In genomic region chr3:71078723-71079525, GRCh38 we compare ENCODE assay signal across 20 cellular contexts.
DNase-seq lines count a peak whose midpoint lies in the region; ATAC-seq, FAIRE-seq and TF ChIP-seq lines count a peak whose summit lies in the region.
"Had no signal": no experiment of that assay in that cellular context is flagged by ENCODE, and none has a peak within 500 bp of the region (broad histone marks: within the 10 kb centered on the region; RNA-seq: fewer than 3 reads in every experiment).

No MANE protein-coding gene starts in this region.

- peaks cover 0 to 7% of the 10 kb centered on the region in 2 donors for H3K9me3 Mint-ChIP-seq in stimulated activated naive CD8-positive, alpha-beta T cell treated with anti-CD3 and anti-CD28 coated beads, Interleukin-15, amount 100 ng/mL, for 72 hours
- H3K9me3 Mint-ChIP-seq: T-helper 1 cell treated with Interleukin-12 subunit alpha and Interleukin-12 subunit beta and Interleukin-4 antibody, amounts not matched to agents 30 μg/mL and 1 μg/mL, for 36 hours had no signal

- no peak overlapping the region for H3K4me2 ChIP-seq in HepG2 (ENCODE audit: low read depth, low read length)

- H3K9ac ChIP-seq in HepG2 (ENCODE audit: insufficient read depth, low read depth, low read length) = no peak overlapping the region

- FAIRE-seq in HepG2 (lab: Jason Lieb, UNC) (no peak), D721Med (lab: Jason Lieb, UNC) (no peak)
- FAIRE-seq: endometrium, HTR-8/SVneo, urothelium cell line had no signal

- in situ Hi-C loops in HepG2 (cut with HindIII; ENCODE audit: extremely low pct_ligation_motif_present, low pct_unique_long_range_greater_than_20kb) = no loop called here

- peak overlapping the region; percentile 45 to 79 for H3K27ac Mint-ChIP-seq in stimulated activated naive CD8-positive, alpha-beta T cell treated with anti-CD3 and anti-CD28 coated beads, Interleukin-15, amount 100 ng/mL, for 72 hours
- H3K27ac Mint-ChIP-seq: T-helper 1 cell treated with Interleukin-12 subunit alpha and Interleukin-12 subunit beta and Interleukin-4 antibody, amounts not matched to agents 30 μg/mL and 1 μg/mL, for 36 hours had no signal

- CTCF ChIA-PET in HepG2 (lab: Yijun Ruan, JAX; ENCODE audit: low intra/inter-chr PET ratio, low total read pairs) = no interaction called here

- peak overlapping the region; percentile 57 to 72 for H3K4me3 Mint-ChIP-seq in stimulated activated naive CD8-positive, alpha-beta T cell treated with anti-CD3 and anti-CD28 coated beads, Interleukin-15, amount 100 ng/mL, for 72 hours
- H3K4me3 Mint-ChIP-seq: activated CD4-positive, alpha-beta T cell treated with anti-CD3 and anti-CD28 coated beads, Interleukin-2, amount 10 ng/mL, durations not matched to agents 7 days and 5 days; T-helper 1 cell treated with Interleukin-12 subunit alpha and Interleukin-12 subunit beta and Interleukin-4 antibody, amounts not matched to agents 30 μg/mL and 1 μg/mL, for 36 hours had no signal

- H3K4me3 ChIP-seq in HepG2 (replicated peaks in 1 of 3; ENCODE audit: insufficient read depth in 1 of 3, low read depth in 2 of 3, low read length in 3 of 3) (no peak overlapping the region), right lobe of liver (no peak overlapping the region), gastroesophageal sphincter (no peak overlapping the region)
- H3K4me3 ChIP-seq: cardiac muscle cell, lung had no signal

- H3K36me3 ChIP-seq in HepG2 (replicated peaks in 1 of 2; ENCODE audit: control insufficient read depth in 1 of 2, insufficient read depth in 2 of 2, low read length in 2 of 2) (0 out of 5 replicates have a peak, but pooled peaks cover 0 to 2% of the 10 kb centered on the region in 2 experiments), right lobe of liver (no peaks in the 10 kb centered on the region), gastroesophageal sphincter (no peaks in the 10 kb centered on the region)
- H3K36me3 ChIP-seq: cardiac muscle cell, neutrophil had no signal

- no peak for TF ChIP-seq CTCF in HepG2 (CRISPR knock-in tag; IDR thresholded peaks at IDR 0.05)
- TF ChIP-seq CTCF in right lobe of liver (IDR thresholded peaks at IDR 0.05) = no peak
- TF ChIP-seq CTCF in VCaP (conservative IDR thresholded peaks at IDR 0.05) = no peak
- TF ChIP-seq CTCF in gastroesophageal sphincter (IDR thresholded peaks at IDR 0.05) = no peak
- no peak for TF ChIP-seq CTCF in D721Med (IDR thresholded peaks at IDR 0.05; ENCODE audit: insufficient read depth, missing control alignments)

- no peak for TF ChIP-seq RAD21 in HepG2 (CRISPR knock-in tag; IDR thresholded peaks at IDR 0.05)

- TF ChIP-seq EP300 in HepG2 (IDR thresholded peaks at IDR 0.05; ENCODE audit: low read depth in 2 of 2, low read length in 2 of 2) = no peak
- no peak for TF ChIP-seq EP300 in HepG2 (CRISPR knock-in tag; IDR thresholded peaks at IDR 0.05; ENCODE audit: borderline replicate concordance)
- TF ChIP-seq EP300 in gastroesophageal sphincter (IDR thresholded peaks at IDR 0.05) = no peak

- TF ChIP-seq POLR2A in HepG2 (IDR thresholded peaks at IDR 0.05; ENCODE audit: insufficient read depth in 1 of 2, low read depth in 2 of 2, low read length in 2 of 2) (no peak), right lobe of liver (IDR thresholded peaks at IDR 0.05) (no peak), gastroesophageal sphincter (IDR thresholded peaks at IDR 0.05) (no peak)

- ATAC-seq in HepG2 (no peak), right lobe of liver (no peak), gastroesophageal sphincter (no peak), HG03342 (IDR thresholded peaks at IDR 0.05; ENCODE audit: unreplicated experiment) (no peak)
- ATAC-seq in stimulated activated naive CD8-positive, alpha-beta T cell treated with anti-CD3 and anti-CD28 coated beads, Interleukin-15, amount 100 ng/mL, for 72 hours = no peak
- ATAC-seq: foreskin keratinocyte had no signal

- H4K20me1 ChIP-seq in HepG2 (ENCODE audit: insufficient read depth, low read length) = no peaks in the 10 kb centered on the region

- DNase-seq in HepG2 (ENCODE audit: low spot score) (no peak), right lobe of liver (no peak), D721Med (ENCODE audit: insufficient read length, low spot score) (no peak), activated gamma-delta T cell (lab: John Stamatoyannopoulos, UW) (no peak)
- DNase-seq in stimulated activated naive CD8-positive, alpha-beta T cell treated with anti-CD3 and anti-CD28 coated beads, Interleukin-15, amount 100 ng/mL, for 72 hours = no peak
- DNase-seq: activated CD4-positive, alpha-beta T cell treated with anti-CD3 and anti-CD28 coated beads, Interleukin-2, amount 10 ng/mL, durations not matched to agents 7 days and 5 days; foreskin keratinocyte; MV-4-11; stimulated activated naive CD4-positive, alpha-beta T cell treated with Interleukin-2 at 50 U/mL for 16 hours had no signal

- intact Hi-C loops in HepG2 (cut with micrococcal nuclease; ENCODE audit: unreplicated experiment) (no loop called here), right lobe of liver (cut with DNase I) (no loop called here)

- H2AFZ ChIP-seq in HepG2 (ENCODE audit: low read length) = no peak overlapping the region

- no peaks in the 10 kb centered on the region for H3K27me3 Mint-ChIP-seq in stimulated activated naive CD8-positive, alpha-beta T cell treated with anti-CD3 and anti-CD28 coated beads, Interleukin-15, amount 100 ng/mL, for 72 hours
- H3K27me3 Mint-ChIP-seq: activated CD4-positive, alpha-beta T cell treated with anti-CD3 and anti-CD28 coated beads, Interleukin-2, amount 10 ng/mL, durations not matched to agents 7 days and 5 days had no signal

- peaks cover 32% of the 10 kb centered on the region for H3K4me1 ChIP-seq in HepG2 (ENCODE audit: insufficient read depth, low read length)
- H3K4me1 ChIP-seq in right lobe of liver = peaks cover 0 to 14% (median 5%) of the 10 kb centered on the region in 4 donors
- H3K4me1 ChIP-seq in gastroesophageal sphincter = peaks cover 5 to 79% (median 19%) of the 10 kb centered on the region in 3 donors

- H3K9me3 ChIP-seq in HepG2 (ENCODE audit: low read length) = no peaks in the 10 kb centered on the region
- no peaks in the 10 kb centered on the region for H3K9me3 ChIP-seq in right lobe of liver
- no peaks in the 10 kb centered on the region for H3K9me3 ChIP-seq in gastroesophageal sphincter
- H3K9me3 ChIP-seq: neutrophil had no signal

- no peaks in the 10 kb centered on the region for H3K79me2 ChIP-seq in HepG2 (ENCODE audit: insufficient read depth, low read length)

- no peak overlapping the region for H3K27ac ChIP-seq in HepG2 (ENCODE audit: extremely low read length, insufficient read depth, low read length)
- H3K27ac ChIP-seq in right lobe of liver = no peak overlapping the region
- peak overlapping the region; percentile 50 for H3K27ac ChIP-seq in VCaP
- H3K27ac ChIP-seq in gastroesophageal sphincter = peak overlapping the region in 3 of 4 donors; percentile 49 to 97 (median 50)
- H3K27ac ChIP-seq: cardiac muscle cell, foreskin keratinocyte, neutrophil, RWPE1 had no signal

- no TSS peak for BruUV-seq in HepG2 (replicated peaks; lab: Mats Ljungman, UMichigan)

- H3K27me3 ChIP-seq in HepG2 (ENCODE audit: control insufficient read depth in 1 of 2, insufficient read depth in 2 of 2, low read length in 2 of 2) (no peaks in the 10 kb centered on the region), right lobe of liver (no peaks in the 10 kb centered on the region), gastroesophageal sphincter (no peaks in the 10 kb centered on the region)
- H3K27me3 ChIP-seq: cardiac muscle cell, foreskin keratinocyte, neutrophil had no signal

- H3K4me1 Mint-ChIP-seq in stimulated activated naive CD8-positive, alpha-beta T cell treated with anti-CD3 and anti-CD28 coated beads, Interleukin-15, amount 100 ng/mL, for 72 hours = peaks cover 99% of the 10 kb centered on the region

- 98% methylated on average over 8 of the region's 8 CpGs for WGBS in HepG2 (ENCODE audit: low lambda C conversion rate)
- WGBS in right lobe of liver (ENCODE audit: insufficient coverage, low coverage, low lambda C conversion rate, missing lambda C conversion rate) = 65% methylated on average over 6 of the region's 8 CpGs
- WGBS in gastroesophageal sphincter (ENCODE audit: low coverage in 1 of 2), 2 donors = 73 to 82% methylated on average over 7 to 8 of the region's 8 CpGs

- POLR2A ChIA-PET in HepG2 (lab: Yijun Ruan, JAX) = no interaction called here

TF ChIP-seq in HepG2, 621 proteins besides CTCF, POLR2A, EP300 and RAD21 (continues in another document):
- TF ChIP-seq RXRA (CRISPR knock-in tag; IDR thresholded peaks at IDR 0.05) (no peak), ZBTB10 (CRISPR knock-in tag; IDR thresholded peaks at IDR 0.05; ENCODE audit: borderline replicate concordance) (no peak), RBM22 (optimal IDR thresholded peaks at IDR 0.05; ENCODE audit: low read length) (peak; percentile 29), ATF2 (CRISPR knock-in tag; IDR thresholded peaks at IDR 0.05) (no peak), ZNF225 (CRISPR knock-in tag; IDR thresholded peaks at IDR 0.05) (no peak)

Comparison
In these comparisons a context has a peak if more than half of its experiments do, and no peak if none do; other contexts are left out.
1. H3K27ac ChIP-seq: peak in VCaP (single experiment) and gastroesophageal sphincter (3 of 4); none in HepG2 (single experiment) and right lobe of liver (0 of 3).